In genomic region chr7:100694196-100694745, GRCh38 we compare ENCODE assay signal across 1 cellular context.
A peak's percentile ranks its signal among the peaks of the same experiment; 100 is the strongest.
TF ChIP-seq lines count a peak whose summit lies in the region.

A gene with protein sequence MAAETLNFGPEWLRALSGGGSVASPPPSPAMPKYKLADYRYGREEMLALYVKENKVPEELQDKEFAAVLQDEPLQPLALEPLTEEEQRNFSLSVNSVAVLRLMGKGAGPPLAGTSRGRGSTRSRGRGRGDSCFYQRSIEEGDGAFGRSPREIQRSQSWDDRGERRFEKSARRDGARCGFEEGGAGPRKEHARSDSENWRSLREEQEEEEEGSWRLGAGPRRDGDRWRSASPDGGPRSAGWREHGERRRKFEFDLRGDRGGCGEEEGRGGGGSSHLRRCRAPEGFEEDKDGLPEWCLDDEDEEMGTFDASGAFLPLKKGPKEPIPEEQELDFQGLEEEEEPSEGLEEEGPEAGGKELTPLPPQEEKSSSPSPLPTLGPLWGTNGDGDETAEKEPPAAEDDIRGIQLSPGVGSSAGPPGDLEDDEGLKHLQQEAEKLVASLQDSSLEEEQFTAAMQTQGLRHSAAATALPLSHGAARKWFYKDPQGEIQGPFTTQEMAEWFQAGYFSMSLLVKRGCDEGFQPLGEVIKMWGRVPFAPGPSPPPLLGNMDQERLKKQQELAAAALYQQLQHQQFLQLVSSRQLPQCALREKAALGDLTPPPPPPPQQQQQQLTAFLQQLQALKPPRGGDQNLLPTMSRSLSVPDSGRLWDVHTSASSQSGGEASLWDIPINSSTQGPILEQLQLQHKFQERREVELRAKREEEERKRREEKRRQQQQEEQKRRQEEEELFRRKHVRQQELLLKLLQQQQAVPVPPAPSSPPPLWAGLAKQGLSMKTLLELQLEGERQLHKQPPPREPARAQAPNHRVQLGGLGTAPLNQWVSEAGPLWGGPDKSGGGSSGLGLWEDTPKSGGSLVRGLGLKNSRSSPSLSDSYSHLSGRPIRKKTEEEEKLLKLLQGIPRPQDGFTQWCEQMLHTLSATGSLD (N-terminal part only) (minus strand): TSS chr7:100694250. CDS start chr7:100688238, 6,012 bp downstream.

TF ChIP-seq in K562, 482 proteins besides CTCF, POLR2A, EP300 and RAD21 (continued from another document):
- no peak for TF ChIP-seq ZNF609 (CRISPR knock-in tag; IDR thresholded peaks at IDR 0.05; ENCODE audit: borderline replicate concordance)
- TF ChIP-seq, protein P1, sequence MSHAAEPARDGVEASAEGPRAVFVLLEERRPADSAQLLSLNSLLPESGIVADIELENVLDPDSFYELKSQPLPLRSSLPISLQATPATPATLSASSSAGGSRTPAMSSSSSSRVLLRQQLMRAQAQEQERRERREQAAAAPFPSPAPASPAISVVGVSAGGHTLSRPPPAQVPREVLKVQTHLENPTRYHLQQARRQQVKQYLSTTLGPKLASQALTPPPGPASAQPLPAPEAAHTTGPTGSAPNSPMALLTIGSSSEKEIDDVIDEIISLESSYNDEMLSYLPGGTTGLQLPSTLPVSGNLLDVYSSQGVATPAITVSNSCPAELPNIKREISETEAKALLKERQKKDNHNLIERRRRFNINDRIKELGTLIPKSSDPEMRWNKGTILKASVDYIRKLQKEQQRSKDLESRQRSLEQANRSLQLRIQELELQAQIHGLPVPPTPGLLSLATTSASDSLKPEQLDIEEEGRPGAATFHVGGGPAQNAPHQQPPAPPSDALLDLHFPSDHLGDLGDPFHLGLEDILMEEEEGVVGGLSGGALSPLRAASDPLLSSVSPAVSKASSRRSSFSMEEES (CRISPR knock-in tag; IDR thresholded peaks at IDR 0.05) = peak; percentile 98
